In genomic region chr1:52045666-52046195, GRCh38 we compare ENCODE assay signal across 1 cellular context. TPM values are rescaled to one million over a fixed set of nuclear protein-coding genes. Genes with fewer than 3 reads are reported as not detected.
"Had no signal": no experiment of that assay in that cellular context is flagged by ENCODE, and none has a peak within 500 bp of the region (broad histone marks: within the 10 kb centered on the region; RNA-seq: fewer than 3 reads in every experiment).

No MANE protein-coding gene starts in this region.

RNA-seq across cellular contexts. Expression of gene RAB3B, which starts 55.2 kb away (rescaled TPM):
- total RNA-seq: upper lobe of right lung had no signal
